28 cellular contexts compared by ENCODE assay signal in genomic region chr4:177332119-177332518, GRCh38. TPM values are rescaled to one million over a fixed set of nuclear protein-coding genes. Genes with fewer than 3 reads are reported as not detected.
"Had no signal": no experiment of that assay in that cellular context is flagged by ENCODE, and none has a peak within 500 bp of the region (broad histone marks: within the 10 kb centered on the region; RNA-seq: fewer than 3 reads in every experiment).

No MANE protein-coding gene starts in this region.

- H3K4me3 ChIP-seq: ascending aorta, breast epithelium, cardiac muscle cell, coronary artery, esophagus squamous epithelium, heart left ventricle had no signal

- H3K4me1 ChIP-seq: ascending aorta, breast epithelium, heart left ventricle had no signal

- H3K27me3 ChIP-seq: ascending aorta, breast epithelium, cardiac muscle cell, esophagus squamous epithelium, heart left ventricle had no signal

- H3K27ac Mint-ChIP-seq: activated CD4-positive, alpha-beta T cell treated with anti-CD3 and anti-CD28 coated beads for 36 hours; activated CD8-positive, alpha-beta T cell treated with anti-CD3 and anti-CD28 coated beads for 36 hours; activated naive CD4-positive, alpha-beta T cell treated with anti-CD3 and anti-CD28 coated beads, Interleukin-2, amount 10 ng/mL, durations not matched to agents 7 days and 5 days; activated naive CD8-positive, alpha-beta T cell treated with anti-CD3 and anti-CD28 coated beads, Interleukin-2, amount 10 ng/mL, durations not matched to agents 7 days and 5 days; activated T-helper 17 cell treated with anti-CD3 and anti-CD28 coated beads, Interleukin-2, amount 50 U/mL, for 72 hours; brain had no signal

- H3K27me3 Mint-ChIP-seq: activated CD8-positive, alpha-beta T cell treated with anti-CD3 and anti-CD28 coated beads for 36 hours; activated naive CD4-positive, alpha-beta T cell treated with anti-CD3 and anti-CD28 coated beads, Interleukin-2, amount 10 ng/mL, durations not matched to agents 7 days and 5 days; activated naive CD8-positive, alpha-beta T cell treated with anti-CD3 and anti-CD28 coated beads, Interleukin-2, amount 10 ng/mL, durations not matched to agents 7 days and 5 days; activated T-helper 17 cell treated with anti-CD3 and anti-CD28 coated beads, Interleukin-2, amount 50 U/mL, for 72 hours; brain; central memory CD8-positive, alpha-beta T cell; effector memory CD8-positive, alpha-beta T cell had no signal

- H3K9me3 Mint-ChIP-seq: central memory CD8-positive, alpha-beta T cell had no signal

- H3K36me3 ChIP-seq: ascending aorta, breast epithelium, cardiac muscle cell, esophagus squamous epithelium, heart left ventricle had no signal

- H3K4me3 Mint-ChIP-seq: activated CD4-positive, alpha-beta T cell treated with anti-CD3 and anti-CD28 coated beads for 36 hours; activated CD8-positive, alpha-beta T cell treated with anti-CD3 and anti-CD28 coated beads for 36 hours; activated naive CD4-positive, alpha-beta T cell treated with anti-CD3 and anti-CD28 coated beads, Interleukin-2, amount 10 ng/mL, durations not matched to agents 7 days and 5 days; activated naive CD8-positive, alpha-beta T cell treated with anti-CD3 and anti-CD28 coated beads, Interleukin-2, amount 10 ng/mL, durations not matched to agents 7 days and 5 days; activated T-cell treated with anti-CD3 and anti-CD28 coated beads, Interleukin-2, amount 50 U/mL, for 4 hours; activated T-helper 17 cell treated with anti-CD3 and anti-CD28 coated beads, Interleukin-2, amount 50 U/mL, for 72 hours; brain; central memory CD8-positive, alpha-beta T cell; effector memory CD8-positive, alpha-beta T cell had no signal

- ATAC-seq: activated CD4-positive, alpha-beta T cell treated with anti-CD3 and anti-CD28 coated beads for 36 hours; activated CD8-positive, alpha-beta T cell treated with anti-CD3 and anti-CD28 coated beads for 36 hours; activated naive CD4-positive, alpha-beta T cell treated with anti-CD3 and anti-CD28 coated beads, Interleukin-2, amount 50 U/mL, for 72 hours; activated T-cell treated with anti-CD3 and anti-CD28 coated beads, Interleukin-2, amount 50 U/mL, for 4 hours; activated T-helper 17 cell treated with anti-CD3 and anti-CD28 coated beads, Interleukin-2, amount 50 U/mL, for 72 hours; effector memory CD8-positive, alpha-beta T cell; heart left ventricle had no signal

- H3K4me1 Mint-ChIP-seq: brain had no signal

- H3K27ac ChIP-seq: ascending aorta, breast epithelium, cardiac muscle cell, coronary artery, esophagus squamous epithelium, heart left ventricle had no signal

- DNase-seq: activated CD4-positive, alpha-beta T cell treated with anti-CD3 and anti-CD28 coated beads for 36 hours; activated CD4-positive, alpha-beta T cell treated with anti-CD3 and anti-CD28 coated beads, Interleukin-2, amount 50 U/mL, for 1 hour; activated CD4-positive, alpha-beta T cell treated with anti-CD3 and anti-CD28 coated beads, Interleukin-2, amount 50 U/mL, for 48 hours; activated CD4-positive, CD25-positive, alpha-beta regulatory T cell; activated CD4-positive, CD25-positive, alpha-beta regulatory T cell treated with anti-CD3 and anti-CD28 coated beads, Interleukin-2, amount 50 U/mL, for 72 hours; activated CD8-positive, alpha-beta memory T cell treated with anti-CD3 and anti-CD28 coated beads for 24 hours; activated CD8-positive, alpha-beta T cell treated with anti-CD3 and anti-CD28 coated beads for 36 hours; activated effector memory CD4-positive, alpha-beta T cell treated with anti-CD3 and anti-CD28 coated beads, Interleukin-2, amount 50 U/mL, for 16 hours; activated naive CD4-positive, alpha-beta T cell; activated naive CD4-positive, alpha-beta T cell treated with anti-CD3 and anti-CD28 coated beads, Interleukin-2, amount 10 ng/mL, durations not matched to agents 7 days and 5 days; activated naive CD8-positive, alpha-beta T cell treated with anti-CD3 and anti-CD28 coated beads, Interleukin-2, amount 10 ng/mL, durations not matched to agents 7 days and 5 days; activated T-cell treated with anti-CD3 and anti-CD28 coated beads, Interleukin-2, amount 50 U/mL, for 4 hours; dermis blood vessel endothelial cell; effector CD4-positive, alpha-beta T cell; effector memory CD8-positive, alpha-beta T cell; esophagus squamous epithelium; foreskin fibroblast; glutamatergic neuron; heart left ventricle; hypothalamus had no signal

RNA-seq across cellular contexts. Expression of gene NEIL3, which starts 22.4 kb away (rescaled TPM):
- total RNA-seq: ascending aorta had no signal
